19 cellular contexts compared by ENCODE assay signal in genomic region chr10:3125527-3126170, GRCh38. TPM values are rescaled to one million over a fixed set of nuclear protein-coding genes. Genes with fewer than 3 reads are reported as not detected.
DNase-seq lines count a peak whose midpoint lies in the region; FAIRE-seq and TF ChIP-seq lines count a peak whose summit lies in the region.
"Had no signal": no experiment of that assay in that cellular context is flagged by ENCODE, and none has a peak within 500 bp of the region (broad histone marks: within the 10 kb centered on the region; RNA-seq: fewer than 3 reads in every experiment).

No MANE protein-coding gene starts in this region.

- 87% methylated on average over 24 of the region's 24 CpGs; no CpG with 5 or more reads in 1 of the 2 experiments for WGBS in H1 (ENCODE audit: extremely low coverage in 1 of 2, insufficient coverage in 1 of 2, insufficient read length in 1 of 2, insufficient replicate concordance in 2 of 2, low coverage in 1 of 2, low lambda C conversion rate in 2 of 2, missing lambda C conversion rate in 1 of 2), 2 experiments

- intact Hi-C loops in Caco-2 (cut with micrococcal nuclease; ENCODE audit: unreplicated experiment) = no loop called here
- intact Hi-C loops in posterior vena cava (cut with DNase I) = loop anchor here in 1 of 2 donors (5.0 kb wide), 1 partner anchor 272 kb away; no protein-coding TSS in a partner anchor

- no peak for TF ChIP-seq POLR2A in H1 (IDR thresholded peaks at IDR 0.05; ENCODE audit: control extremely low read depth in 1 of 2, low read depth in 2 of 2, low read length in 2 of 2)

- H3K27me3 ChIP-seq in Caco-2 (replicated peaks; ENCODE audit: control insufficient read depth, insufficient read depth, low read length) (no peaks in the 10 kb centered on the region), H1 (replicated peaks in 1 of 4; ENCODE audit: control insufficient read depth in 3 of 4, extremely low read depth in 1 of 4, insufficient read depth in 3 of 4, low read length in 3 of 4) (no peaks in the 10 kb centered on the region)
- H3K27me3 ChIP-seq: SJSA1 had no signal

- H3K4me1 Mint-ChIP-seq in Caco-2 (ENCODE audit: low read depth, unreplicated experiment) = peaks cover 6% of the 10 kb centered on the region

- no peak overlapping the region for H3K14ac ChIP-seq in H1 (ENCODE audit: insufficient read length)

- no peak overlapping the region for H3K23ac ChIP-seq in H1 (ENCODE audit: insufficient read length)

- H2BK12ac ChIP-seq in H1 (ENCODE audit: low read depth, low read length) = no peak overlapping the region

- H3K9ac ChIP-seq in SK-N-MC (ENCODE audit: insufficient read length) (no peak overlapping the region), H1 (replicated peaks in 1 of 4; ENCODE audit: extremely low read depth in 1 of 4, low read depth in 3 of 4, low read length in 3 of 4) (no peak overlapping the region)
- H3K9ac ChIP-seq: KMS-11 had no signal

- H3K27ac ChIP-seq in SK-N-MC (peak overlapping the region; percentile 50; the same call in 1 of the 2 replicates), H1 (ENCODE audit: low read depth, low read length) (no peak overlapping the region)
- H3K27ac ChIP-seq: KMS-11, SJSA1 had no signal

- H3K18ac ChIP-seq in H1 (ENCODE audit: extremely low read depth, low read length) = no peak overlapping the region

- no peak overlapping the region for H4K91ac ChIP-seq in H1 (replicated peaks; ENCODE audit: insufficient read length, low read length)

- H3K4me1 ChIP-seq in Caco-2 = peaks cover 4% of the 10 kb centered on the region
- H3K4me1 ChIP-seq in H1 (replicated peaks in 1 of 4; ENCODE audit: control insufficient read depth in 3 of 4, insufficient read depth in 4 of 4, low read length in 3 of 4) = no peaks in the 10 kb centered on the region

- H4K8ac ChIP-seq in H1 (ENCODE audit: extremely low read depth, insufficient read depth, low read length) = peak overlapping the region; percentile 51

- no peak for FAIRE-seq in H1 (lab: Jason Lieb, UNC)
- FAIRE-seq: A549 had no signal

- H2BK5ac ChIP-seq in H1 (ENCODE audit: low read depth, low read length) = no peak overlapping the region

- CTCF ChIA-PET in Caco-2 (lab: Charles Lee) = no interaction called here
- CTCF ChIA-PET in H1 (lab: Charles Lee; ENCODE audit: partially characterized antibody) = interaction anchor here (0.7 to 1.5 kb wide), 3 partner anchors 8 to 82 kb away, joined by 3 to 4 read pairs (median 3); no protein-coding TSS in a partner anchor

- no peaks in the 10 kb centered on the region for H3K9me3 ChIP-seq in Caco-2
- H3K9me3 ChIP-seq in SK-N-MC (ENCODE audit: low read depth, low read length) = no peaks in the 10 kb centered on the region
- no peaks in the 10 kb centered on the region; a peak in 1 of 4 replicates for H3K9me3 ChIP-seq in H1 (ENCODE audit: insufficient read depth in 2 of 2, low read depth in 1 of 2, low read length in 1 of 2)
- H3K9me3 ChIP-seq: A549, SJSA1 had no signal

- H3K36me3 Mint-ChIP-seq in Caco-2 (ENCODE audit: insufficient read depth, unreplicated experiment) = peaks cover 95% of the 10 kb centered on the region

- H3K4me2 ChIP-seq in H1 (ENCODE audit: insufficient read depth in 1 of 2, low read depth in 2 of 2, low read length in 2 of 2) = no peak overlapping the region
- H3K4me2 ChIP-seq: A549, KMS-11 had no signal

- H3K27me3 Mint-ChIP-seq in Caco-2 (ENCODE audit: insufficient read depth, unreplicated experiment) = no peaks in the 10 kb centered on the region

- no peak overlapping the region for H3K56ac ChIP-seq in H1 (replicated peaks; ENCODE audit: insufficient read length, low read depth, low read length)

- H2BK120ac ChIP-seq in H1 (replicated peaks; ENCODE audit: low read depth, low read length) = no peak overlapping the region

- no peak overlapping the region for H2BK15ac ChIP-seq in H1 (ENCODE audit: low read length)

- H3K36me3 ChIP-seq in Caco-2 (ENCODE audit: control insufficient read depth, insufficient read depth, low read length) = peaks cover 3% of the 10 kb centered on the region
- peaks cover 26% of the 10 kb centered on the region; the same call in 1 of the 2 replicates for H3K36me3 ChIP-seq in SK-N-MC (ENCODE audit: insufficient read depth, low read length)
- H3K36me3 ChIP-seq in H1 (ENCODE audit: control insufficient read depth in 2 of 4, insufficient read depth in 4 of 4, low read length in 3 of 4) = peaks cover 4 to 64% (median 40%) of the 10 kb centered on the region in 4 experiments; a peak in 7 of 8 replicates

- no peak overlapping the region for H2AK5ac ChIP-seq in H1 (ENCODE audit: low read depth, low read length)

- H3K4me3 Mint-ChIP-seq in Caco-2 (ENCODE audit: unreplicated experiment) = no peak overlapping the region

- POLR2A ChIA-PET in Caco-2 (lab: Charles Lee) (no interaction called here), H1 (lab: Charles Lee; ENCODE audit: partially characterized antibody) (interaction anchor here (1.3 to 1.7 kb wide), 2 partner anchors 10 to 23 kb away, joined by 3 to 5 read pairs; no protein-coding TSS in a partner anchor)

- H3K23me2 ChIP-seq in H1 (ENCODE audit: low read depth, low read length) = no peaks in the 10 kb centered on the region

- no peak for TF ChIP-seq RAD21 in H1 (IDR thresholded peaks at IDR 0.05 in 1 of 2, conservative IDR thresholded peaks at IDR 0.05 in 1 of 2; ENCODE audit: low read depth in 2 of 2, low read length in 2 of 2)

- no peaks in the 10 kb centered on the region for H3K79me2 ChIP-seq in H1 (ENCODE audit: control insufficient read depth in 1 of 2, insufficient read depth in 2 of 2, low read length in 2 of 2)

- no peak overlapping the region for H3K4ac ChIP-seq in H1 (replicated peaks; ENCODE audit: insufficient read length, low read depth, low read length)

- no peak overlapping the region for H3K4me3 ChIP-seq in Caco-2 (ENCODE audit: low read depth, low read length)
- H3K4me3 ChIP-seq in SK-N-MC = no peak overlapping the region
- H3K4me3 ChIP-seq in H1 (ENCODE audit: extremely low read depth in 1 of 4, insufficient read depth in 2 of 4, low read depth in 3 of 4, low read length in 4 of 4) = no peak overlapping the region
- H3K4me3 ChIP-seq: A549, SJSA1 had no signal

- BruUV-seq in Caco-2 (replicated peaks; lab: Mats Ljungman, UMichigan) = no TSS peak

- TF ChIP-seq CTCF in Caco-2 (IDR thresholded peaks at IDR 0.05; ENCODE audit: insufficient read depth in 1 of 2, low read depth in 1 of 2, low read length in 1 of 2, severe bottlenecking in 1 of 2, unreplicated experiment in 1 of 2) (no peak), H1 (IDR thresholded peaks at IDR 0.05; ENCODE audit: control extremely low read depth in 1 of 3, insufficient read depth in 1 of 3, low read depth in 1 of 3, low read length in 3 of 3) (no peak)

- no peak overlapping the region for H2BK20ac ChIP-seq in H1 (ENCODE audit: low read length)

- no peak overlapping the region for H2AFZ ChIP-seq in H1 (ENCODE audit: low read length)

- H3K79me1 ChIP-seq in H1 (ENCODE audit: low read depth, low read length) = no peaks in the 10 kb centered on the region; the same call in 1 of the 2 replicates

- no peak for TF ChIP-seq EP300 in H1 (IDR thresholded peaks at IDR 0.05; ENCODE audit: borderline replicate concordance in 1 of 2, low read depth in 2 of 2, low read length in 2 of 2)

- H4K20me1 ChIP-seq in H1 (replicated peaks in 1 of 2; ENCODE audit: control insufficient read depth in 1 of 2, insufficient read depth in 2 of 2, low read length in 2 of 2) = peaks cover 5 to 7% of the 10 kb centered on the region in 2 experiments

- no peak for DNase-seq in Caco-2
- DNase-seq in SK-N-MC (ENCODE audit: low read depth, low spot score) = no peak
- no peak for DNase-seq in H1 (ENCODE audit: low read depth in 1 of 2, low spot score in 2 of 2)
- peak; percentile 63 for DNase-seq in posterior vena cava (ENCODE audit: low spot score)
- DNase-seq in NCI-H69 (lab: John Stamatoyannopoulos, UW) = no peak
- no peak for DNase-seq in amniotic stem cell (lab: John Stamatoyannopoulos, UW)
- DNase-seq in RKO (ENCODE audit: low spot score) = no peak
- DNase-seq in activated naive CD4-positive, alpha-beta T cell treated with anti-CD3 and anti-CD28 coated beads, Interleukin-2, amount 50 U/mL, for 16 hours = no peak
- DNase-seq: C1 segment of cervical spinal cord, DMS79, HCEC 1CT, MV-4-11, NCI-H1694 treated with DMSO at 0.1 percent for 48 hours, NCI-H2107, NCI-H2227 treated with DMSO at 0.1 percent for 48 hours, NCI-H510A treated with DMSO at 0.1 percent for 48 hours had no signal

- H3K27ac Mint-ChIP-seq in Caco-2 (ENCODE audit: unreplicated experiment) = peak overlapping the region; percentile 28

- H4K5ac ChIP-seq in H1 (ENCODE audit: insufficient read length, low read depth, low read length) = no peak overlapping the region

- H3K9me3 Mint-ChIP-seq in Caco-2 (ENCODE audit: unreplicated experiment) = no peaks in the 10 kb centered on the region

TF ChIP-seq in H1, 55 proteins besides CTCF, POLR2A, EP300 and RAD21:
- TF ChIP-seq TAF1 (IDR thresholded peaks at IDR 0.05; ENCODE audit: low read depth, low read length) = no peak

RNA-seq across cellular contexts. Expression of gene PITRM1, which starts 46.9 kb away (rescaled TPM):
- total RNA-seq in Caco-2 (2022) (80.5 and 85.4 TPM in 2 replicates), posterior vena cava (100 to 1,000 TPM in 1 of 2 donors, 10 to 100 TPM in 1; 65.9 to 112 TPM)
- 28.3 and 31.5 TPM in 2 replicates for total RNA-seq in H1 (2021; fragmentation: NEBNext Ultra II Directional; extraction: Animal tissue kit (Norgen Biotek cat#: 25700))
- polyA plus RNA-seq in H1 (2011; rRNA removed) = 18.6 and 21.2 TPM in 2 replicates
- 17.8 TPM for polyA plus RNA-seq in H1 (2011; cell fraction: cytosol; rRNA removed)
- polyA plus RNA-seq in H1 (2011; cell fraction: nucleus; rRNA removed) = 64.4 TPM
- 26.8 to 32.2 TPM (median 27.6 TPM) in 4 replicates for polyA plus RNA-seq in H1 (2012, experiment 1 of 2)
- 11.7 TPM for polyA plus RNA-seq in H1 (2012, experiment 2 of 2)
- 30.9 TPM for polyA plus RNA-seq in H1 (2013, experiment 1 of 2)
- polyA plus RNA-seq in H1 (2013, experiment 2 of 2) = 26.0 TPM
- 23.7 and 24.5 TPM in 2 replicates for polyA minus RNA-seq in H1 (2011; rRNA and poly(A)+ RNA removed)
- 17.3 TPM for polyA minus RNA-seq in H1 (2011; cell fraction: cytosol; rRNA and poly(A)+ RNA removed)
- polyA minus RNA-seq in H1 (2011; cell fraction: nucleus; rRNA and poly(A)+ RNA removed) = 28.3 TPM

RNA-seq across cellular contexts. Expression of gene PFKP, which starts 58.3 kb away (rescaled TPM):
- total RNA-seq in Caco-2 (2022) (218 and 234 TPM in 2 replicates), posterior vena cava (100 to 1,000 TPM; 109 to 216 TPM)
- 128 TPM in 2 replicates for total RNA-seq in H1 (2021; fragmentation: NEBNext Ultra II Directional; extraction: Animal tissue kit (Norgen Biotek cat#: 25700))
- polyA plus RNA-seq in H1 (2011; rRNA removed) = 51.2 and 76.9 TPM in 2 replicates
- 68.1 TPM for polyA plus RNA-seq in H1 (2011; cell fraction: cytosol; rRNA removed)
- 135 TPM for polyA plus RNA-seq in H1 (2011; cell fraction: nucleus; rRNA removed)
- 83.6 to 123 TPM (median 119 TPM) in 4 replicates for polyA plus RNA-seq in H1 (2012, experiment 1 of 2)
- polyA plus RNA-seq in H1 (2012, experiment 2 of 2) = 93.7 TPM
- 63.5 TPM for polyA plus RNA-seq in H1 (2013, experiment 1 of 2)
- 58.9 TPM for polyA plus RNA-seq in H1 (2013, experiment 2 of 2)
- 45.6 and 46.7 TPM in 2 replicates for polyA minus RNA-seq in H1 (2011; rRNA and poly(A)+ RNA removed)
- polyA minus RNA-seq in H1 (2011; cell fraction: cytosol; rRNA and poly(A)+ RNA removed) = 55.2 TPM
- 47.8 TPM for polyA minus RNA-seq in H1 (2011; cell fraction: nucleus; rRNA and poly(A)+ RNA removed)
